In genomic region chr10:11515596-11516418, GRCh38 we compare ENCODE assay signal across 8 cellular contexts.
DNase-seq lines count a peak whose midpoint lies in the region; ATAC-seq and TF ChIP-seq lines count a peak whose summit lies in the region.

No MANE protein-coding gene starts in this region.

- DNase-seq in CD14-positive monocyte (ENCODE audit: low spot score): no peak
- peak; percentile 35 to 57 for DNase-seq in NCI-H446 (lab: John Stamatoyannopoulos, UW)
- DNase-seq in activated T-cell treated with anti-CD3 and anti-CD28 coated beads, Interleukin-2, amount 50 U/mL, for 24 hours: no peak
- DNase-seq in foreskin keratinocyte: peak; percentile 7 to 49

- peaks cover 12% of the 10 kb centered on the region for H3K4me1 Mint-ChIP-seq in CD14-positive monocyte
- peaks cover 22% of the 10 kb centered on the region for H3K4me1 Mint-ChIP-seq in activated T-cell treated with anti-CD3 and anti-CD28 coated beads, Interleukin-2, amount 50 U/mL, for 24 hours (ENCODE audit: low read depth)

- ATAC-seq in GM18517 (IDR thresholded peaks at IDR 0.05; ENCODE audit: unreplicated experiment) (peak; percentile 65), HG03039 (IDR thresholded peaks at IDR 0.05; ENCODE audit: unreplicated experiment) (peak; percentile 38), foreskin keratinocyte (peak; percentile 74), HG03378 (IDR thresholded peaks at IDR 0.05; ENCODE audit: unreplicated experiment) (no peak)

- H3K27me3 ChIP-seq in foreskin keratinocyte: no peaks in the 10 kb centered on the region
- no peaks in the 10 kb centered on the region for H3K27me3 ChIP-seq in parathyroid adenoma (ENCODE audit: control insufficient read depth, insufficient read depth, low read length)

- no peaks in the 10 kb centered on the region for H3K9me3 Mint-ChIP-seq in CD14-positive monocyte
- no peaks in the 10 kb centered on the region for H3K9me3 Mint-ChIP-seq in activated T-cell treated with anti-CD3 and anti-CD28 coated beads, Interleukin-2, amount 50 U/mL, for 24 hours

- H3K9ac ChIP-seq in parathyroid adenoma: no peak overlapping the region

- H3K27ac Mint-ChIP-seq in CD14-positive monocyte: no peak overlapping the region
- peak overlapping the region; percentile 17 for H3K27ac Mint-ChIP-seq in activated T-cell treated with anti-CD3 and anti-CD28 coated beads, Interleukin-2, amount 50 U/mL, for 24 hours

- peaks cover 9 to 21% of the 10 kb centered on the region in 2 donors for H3K36me3 Mint-ChIP-seq in CD14-positive monocyte
- H3K36me3 Mint-ChIP-seq in activated T-cell treated with anti-CD3 and anti-CD28 coated beads, Interleukin-2, amount 50 U/mL, for 24 hours (ENCODE audit: low read depth): no peaks in the 10 kb centered on the region

- peaks cover 0 to 3% (median 3%) of the 10 kb centered on the region in 3 donors for H3K27me3 Mint-ChIP-seq in CD14-positive monocyte (ENCODE audit: low read depth in 3 of 3)
- H3K27me3 Mint-ChIP-seq in activated T-cell treated with anti-CD3 and anti-CD28 coated beads, Interleukin-2, amount 50 U/mL, for 24 hours: no peaks in the 10 kb centered on the region

- no peaks in the 10 kb centered on the region for H3K4me1 ChIP-seq in foreskin keratinocyte
- no peaks in the 10 kb centered on the region for H3K4me1 ChIP-seq in parathyroid adenoma

- H3K27ac ChIP-seq in foreskin keratinocyte (no peak overlapping the region), parathyroid adenoma (no peak overlapping the region)

- H3K36me3 ChIP-seq in parathyroid adenoma (ENCODE audit: control insufficient read depth, insufficient read depth, low read length): no peaks in the 10 kb centered on the region

- H2AFZ ChIP-seq in parathyroid adenoma: no peak overlapping the region

- no peak overlapping the region for H3K4me3 ChIP-seq in parathyroid adenoma (ENCODE audit: low read depth, low read length)

- H3K4me2 ChIP-seq in parathyroid adenoma (ENCODE audit: low read length): no peak overlapping the region

- H3K9me3 ChIP-seq in parathyroid adenoma (ENCODE audit: control insufficient read depth, low read length): no peaks in the 10 kb centered on the region

- H3K79me2 ChIP-seq in parathyroid adenoma: no peaks in the 10 kb centered on the region

- TF ChIP-seq CTCF in CD14-positive monocyte (IDR thresholded peaks at IDR 0.05) (peak; percentile 86), foreskin keratinocyte (conservative IDR thresholded peaks at IDR 0.05) (peak; percentile 91), parathyroid adenoma (IDR thresholded peaks at IDR 0.05) (peak; percentile 89)

- no peak overlapping the region for H3K4me3 Mint-ChIP-seq in CD14-positive monocyte
- H3K4me3 Mint-ChIP-seq in activated T-cell treated with anti-CD3 and anti-CD28 coated beads, Interleukin-2, amount 50 U/mL, for 24 hours: no peak overlapping the region

- intact Hi-C loops in CD14-positive monocyte (cut with micrococcal nuclease): loop anchor here (1.0 to 5.0 kb wide), 3 partner anchors 211 to 241 kb away; no protein-coding TSS in a partner anchor

Comparison
In these comparisons a context has a peak if more than half of its experiments do, and no peak if none do; other contexts are left out.
1. DNase-seq: peak in NCI-H446 (2 of 2) and foreskin keratinocyte (2 of 2); none in CD14-positive monocyte (single experiment) and activated T-cell treated with anti-CD3 and anti-CD28 coated beads, Interleukin-2, amount 50 U/mL, for 24 hours (single experiment).
2. Peak in every context shown above with its lines, with median percentiles within 50 percentile points of each other: CTCF ChIP-seq.